26 cellular contexts compared by ENCODE assay signal in the genomic region with DNA sequence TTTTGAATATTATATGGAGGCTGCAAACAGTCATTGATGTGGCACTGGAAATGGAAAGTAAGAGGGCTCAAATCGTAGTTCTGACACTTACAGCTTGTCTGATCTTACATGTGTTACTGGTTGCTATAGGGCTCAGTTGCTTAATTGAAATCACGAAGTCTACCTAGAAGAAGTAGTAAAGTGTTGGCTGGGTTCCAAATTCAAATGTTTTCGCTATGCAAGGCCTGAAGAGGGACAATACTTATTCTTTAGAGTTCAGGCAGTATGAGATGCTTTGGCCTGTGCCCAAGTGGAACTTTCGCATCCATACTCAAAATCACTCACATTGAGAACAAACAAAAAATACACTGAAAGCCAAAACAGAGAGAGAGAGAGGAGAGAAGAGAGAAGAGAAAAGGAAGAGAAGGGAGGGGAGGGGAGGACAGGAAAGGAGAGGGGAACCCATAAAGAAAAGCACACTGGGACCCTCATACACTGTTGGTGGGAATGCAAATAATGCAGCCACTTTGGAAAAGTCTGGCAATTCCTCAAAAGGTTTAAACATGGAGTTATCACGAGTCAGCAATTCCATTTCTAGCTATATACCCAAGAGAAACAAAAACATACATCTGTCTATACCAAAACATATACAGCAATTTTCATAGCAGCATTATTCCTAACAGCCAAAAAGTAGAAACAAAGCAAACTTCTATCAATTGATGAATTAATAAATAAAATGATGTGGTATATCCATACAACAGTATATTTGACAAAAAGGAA. TPM values are rescaled to one million over a fixed set of nuclear protein-coding genes. Genes with fewer than 3 reads are reported as not detected.
DNase-seq lines count a peak whose midpoint lies in the region; ATAC-seq and TF ChIP-seq lines count a peak whose summit lies in the region.
"Had no signal": no experiment of that assay in that cellular context is flagged by ENCODE, and none has a peak within 500 bp of the region (broad histone marks: within the 10 kb centered on the region; RNA-seq: fewer than 3 reads in every experiment).

No MANE protein-coding gene starts in this region.

- H3K27ac ChIP-seq in SK-N-MC (peak overlapping the region; percentile 33; the same call in 1 of the 2 replicates), right cardiac atrium (ENCODE audit: low read length) (no peak overlapping the region)
- H3K27ac ChIP-seq: BLaER1 treated with 17β-estradiol and CSF1 and Interleukin-3, amounts not matched to agents 10 nM and 100 nM; pancreas; Peyer's patch; SJSA1 had no signal

- intact Hi-C loops in right cardiac atrium (cut with DNase I): no loop called here

- peak overlapping the region; percentile 21 for H3K9ac ChIP-seq in SK-N-MC (ENCODE audit: insufficient read length)
- H3K9ac ChIP-seq: BLaER1 treated with 17β-estradiol and CSF1 and Interleukin-3, amounts not matched to agents 10 nM and 100 nM had no signal

- H3K4me1 Mint-ChIP-seq in activated T-cell treated with anti-CD3 and anti-CD28 coated beads, Interleukin-2, amount 50 U/mL, for 24 hours (ENCODE audit: low read depth): peaks cover 33% of the 10 kb centered on the region
- peaks cover 16% of the 10 kb centered on the region for H3K4me1 Mint-ChIP-seq in nephron
- H3K4me1 Mint-ChIP-seq in T-helper 17 cell: peaks cover 24% of the 10 kb centered on the region

- peaks cover 9% of the 10 kb centered on the region for H3K36me3 ChIP-seq in SK-N-MC (ENCODE audit: insufficient read depth, low read length)
- H3K36me3 ChIP-seq: pancreas, Peyer's patch had no signal

- H3K9me3 ChIP-seq in SK-N-MC (ENCODE audit: low read depth, low read length) (peaks cover 5% of the 10 kb centered on the region; the same call in 1 of the 2 replicates), right cardiac atrium (ENCODE audit: control insufficient read depth, low read length) (no peaks in the 10 kb centered on the region), T-helper 17 cell (ENCODE audit: control insufficient read depth, low read length, poor library complexity, severe bottlenecking) (no peaks in the 10 kb centered on the region)
- H3K9me3 ChIP-seq: pancreas, Peyer's patch, SJSA1 had no signal

- H3K4me1 ChIP-seq in right cardiac atrium (ENCODE audit: control insufficient read depth, insufficient read depth, low read length): no peaks in the 10 kb centered on the region

- H3K27me3 Mint-ChIP-seq in activated T-cell treated with anti-CD3 and anti-CD28 coated beads, Interleukin-2, amount 50 U/mL, for 24 hours: peaks cover 3% of the 10 kb centered on the region
- H3K27me3 Mint-ChIP-seq in nephron (ENCODE audit: low read depth): no peaks in the 10 kb centered on the region
- no peaks in the 10 kb centered on the region for H3K27me3 Mint-ChIP-seq in T-helper 17 cell
- H3K27me3 Mint-ChIP-seq: activated CD4-positive, alpha-beta T cell treated with anti-CD3 and anti-CD28 coated beads, Interleukin-2, amount 10 ng/mL, durations not matched to agents 7 days and 5 days had no signal

- peaks cover 25% of the 10 kb centered on the region for H3K36me3 Mint-ChIP-seq in activated T-cell treated with anti-CD3 and anti-CD28 coated beads, Interleukin-2, amount 50 U/mL, for 24 hours (ENCODE audit: low read depth)
- H3K36me3 Mint-ChIP-seq in nephron (ENCODE audit: low read depth): no peaks in the 10 kb centered on the region
- no peaks in the 10 kb centered on the region for H3K36me3 Mint-ChIP-seq in T-helper 17 cell (ENCODE audit: low read depth)

- H3K4me3 Mint-ChIP-seq in activated T-cell treated with anti-CD3 and anti-CD28 coated beads, Interleukin-2, amount 50 U/mL, for 24 hours: peak overlapping the region; percentile 13
- H3K4me3 Mint-ChIP-seq in nephron: peak overlapping the region; percentile 55 to 73 (median 60)
- no peak overlapping the region for H3K4me3 Mint-ChIP-seq in T-helper 17 cell
- H3K4me3 Mint-ChIP-seq: activated CD4-positive, alpha-beta T cell treated with anti-CD3 and anti-CD28 coated beads, Interleukin-2, amount 10 ng/mL, durations not matched to agents 7 days and 5 days had no signal

- WGBS in right cardiac atrium: 80% methylated on average over 5 of the region's 5 CpGs

- H3K27ac Mint-ChIP-seq in activated T-cell treated with anti-CD3 and anti-CD28 coated beads, Interleukin-2, amount 50 U/mL, for 24 hours: peak overlapping the region; percentile 10
- H3K27ac Mint-ChIP-seq in nephron (peak overlapping the region in 1 of 3 experiments; percentile 3), T-helper 17 cell (no peak overlapping the region)
- H3K27ac Mint-ChIP-seq: activated CD4-positive, alpha-beta T cell treated with anti-CD3 and anti-CD28 coated beads, Interleukin-2, amount 10 ng/mL, durations not matched to agents 7 days and 5 days had no signal

- DNase-seq in activated T-cell treated with anti-CD3 and anti-CD28 coated beads, Interleukin-2, amount 50 U/mL, for 24 hours: no peak
- DNase-seq in activated T-cell treated with anti-CD3 and anti-CD28 coated beads for 4 hours (no peak), DMS79 (lab: John Stamatoyannopoulos, UW) (peak; percentile 30), SK-N-MC (ENCODE audit: low read depth, low spot score) (no peak), NCI-H1048 (lab: John Stamatoyannopoulos, UW) (no peak), right cardiac atrium (no peak), T-helper 17 cell (no peak)
- DNase-seq: ACHN; activated CD4-positive, alpha-beta T cell treated with anti-CD3 and anti-CD28 coated beads, Interleukin-2, amount 10 ng/mL, durations not matched to agents 7 days and 5 days; activated gamma-delta T cell; aorta; caudate nucleus; DMS153; GF-D8; Kasumi-1; mesenchymal stem cell; NCI-H1092 treated with DMSO at 0.1 percent for 48 hours; NCI-H510A; pancreas; Peyer's patch; substantia nigra; T-helper 2 cell had no signal

- peak overlapping the region; percentile 29 for H3K4me3 ChIP-seq in SK-N-MC
- H3K4me3 ChIP-seq in right cardiac atrium (ENCODE audit: low read length): no peak overlapping the region
- H3K4me3 ChIP-seq: BLaER1 treated with 17β-estradiol and CSF1 and Interleukin-3, amounts not matched to agents 10 nM and 100 nM; pancreas; Peyer's patch; SJSA1 had no signal

- H3K9me3 Mint-ChIP-seq in activated T-cell treated with anti-CD3 and anti-CD28 coated beads, Interleukin-2, amount 50 U/mL, for 24 hours: peaks cover 3% of the 10 kb centered on the region
- peaks cover 3% of the 10 kb centered on the region for H3K9me3 Mint-ChIP-seq in nephron

- ATAC-seq in right cardiac atrium (no peak), T-helper 17 cell (no peak)
- ATAC-seq: pancreas, sciatic nerve had no signal

- no peak for TF ChIP-seq CTCF in nephron (IDR thresholded peaks at IDR 0.05; ENCODE audit: unreplicated experiment in 3 of 3)

- H3K27me3 ChIP-seq in right cardiac atrium (ENCODE audit: control insufficient read depth, insufficient read depth): no peaks in the 10 kb centered on the region
- H3K27me3 ChIP-seq: BLaER1 treated with 17β-estradiol and CSF1 and Interleukin-3, amounts not matched to agents 10 nM and 100 nM; pancreas; Peyer's patch; SJSA1 had no signal

RNA-seq across cellular contexts. Expression of a gene that starts 2.9 kb away (rescaled TPM):
- total RNA-seq in right cardiac atrium (100 to 1,000 TPM; 178 to 267 (median 242) TPM), T-helper 17 cell (100 to 1,000 TPM; 130 to 150 TPM)
- polyA plus RNA-seq in right cardiac atrium: 184 TPM
